In genomic region chr18:80159713-80160636, GRCh38 we compare ENCODE assay signal across 1 cellular context.
TF ChIP-seq lines count a peak whose summit lies in the region.

No MANE protein-coding gene starts in this region.

TF ChIP-seq in WTC11, 78 proteins besides CTCF, POLR2A, EP300 and RAD21 (continued from another document):
- TF ChIP-seq USF1 (CRISPR knock-in tag; IDR thresholded peaks at IDR 0.05) (no peak), KAT7 (CRISPR knock-in tag; IDR thresholded peaks at IDR 0.05; ENCODE audit: borderline replicate concordance) (no peak), E2F1 (CRISPR knock-in tag; IDR thresholded peaks at IDR 0.05) (no peak), ATF1 (CRISPR knock-in tag; IDR thresholded peaks at IDR 0.05) (no peak), GABPB1 (CRISPR knock-in tag; IDR thresholded peaks at IDR 0.05) (no peak), TCF7 (CRISPR knock-in tag; IDR thresholded peaks at IDR 0.05; ENCODE audit: low read depth) (no peak), ZNF671 (CRISPR knock-in tag; IDR thresholded peaks at IDR 0.05) (no peak), PRDM15 (CRISPR knock-in tag; IDR thresholded peaks at IDR 0.05) (no peak)
TF ChIP-seq in WTC11: peak in this region for 0.
